ENCODE assay signal across 15 cellular contexts in the genomic region with DNA sequence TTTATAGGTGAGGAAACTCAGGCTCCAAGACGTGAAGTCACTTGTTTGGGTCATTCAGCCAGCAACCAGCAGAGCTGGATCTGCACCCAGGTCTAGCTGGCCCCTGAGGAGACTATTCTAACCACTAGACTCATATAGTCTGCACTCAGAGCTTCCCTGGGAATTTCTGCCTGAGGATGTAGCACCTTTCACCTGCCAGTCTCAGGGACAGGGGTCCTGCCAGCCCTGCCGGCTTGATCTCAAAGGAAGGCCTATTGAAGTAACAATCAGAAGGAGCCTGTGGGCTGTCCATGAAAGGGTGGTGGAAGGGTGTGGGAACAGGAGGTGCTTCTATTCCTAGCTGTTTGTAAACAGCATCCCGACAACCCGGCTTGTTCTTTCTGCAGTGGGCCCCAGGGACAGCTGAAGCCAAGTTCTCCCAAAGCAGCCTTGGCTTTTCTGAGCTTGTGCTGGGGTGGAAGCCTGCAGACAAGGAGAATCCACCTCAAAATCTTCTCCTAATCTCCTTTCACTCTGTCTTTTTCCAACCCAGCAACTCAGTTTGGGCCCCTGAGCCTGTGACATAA. TPM values are rescaled to one million over a fixed set of nuclear protein-coding genes. Genes with fewer than 3 reads are reported as not detected.
DNase-seq lines count a peak whose midpoint lies in the region; ATAC-seq and TF ChIP-seq lines count a peak whose summit lies in the region.
"Had no signal": no experiment of that assay in that cellular context is flagged by ENCODE, and none has a peak within 500 bp of the region (broad histone marks: within the 10 kb centered on the region; RNA-seq: fewer than 3 reads in every experiment).

No MANE protein-coding gene starts in this region.

- ATAC-seq in sciatic nerve (peak; percentile 31), HG02885 (IDR thresholded peaks at IDR 0.05; ENCODE audit: poor library complexity, unreplicated experiment) (no peak)
- ATAC-seq: A549; stimulated activated effector memory CD8-positive, alpha-beta T cell treated with anti-CD3 and anti-CD28 coated beads, Interleukin-12 subunit alpha, Interleukin-12 subunit beta, amount 100 ng/mL, for 72 hours had no signal

- 68 to 77% methylated on average over 4 of the region's 4 CpGs for WGBS in endodermal cell (ENCODE audit: insufficient coverage in 1 of 2, insufficient read length in 1 of 2), 2 experiments

- H3K4me1 Mint-ChIP-seq in chondrocyte (ENCODE audit: low read depth) (peaks cover 65% of the 10 kb centered on the region), endodermal cell (peaks cover 19% of the 10 kb centered on the region)
- H3K4me1 Mint-ChIP-seq: stimulated activated effector memory CD8-positive, alpha-beta T cell treated with anti-CD3 and anti-CD28 coated beads, Interleukin-12 subunit alpha, Interleukin-12 subunit beta, amount 100 ng/mL, for 72 hours had no signal

- peaks cover 13% of the 10 kb centered on the region for H3K27me3 ChIP-seq in endodermal cell (ENCODE audit: control insufficient read depth, insufficient read depth, low read length, poor library complexity, severe bottlenecking)

- no peak overlapping the region for H3K4me3 ChIP-seq in endodermal cell (ENCODE audit: low read length)
- H3K4me3 ChIP-seq: A549, lung had no signal

- H3K36me3 ChIP-seq in endodermal cell (ENCODE audit: control insufficient read depth, insufficient read depth, low read length), result no peaks in the 10 kb centered on the region

- no peaks in the 10 kb centered on the region for H3K9me3 ChIP-seq in endodermal cell (ENCODE audit: control insufficient read depth, low read length)
- H3K9me3 ChIP-seq: A549 had no signal

- TF ChIP-seq CTCF in chondrocyte (IDR thresholded peaks at IDR 0.05) (no peak), endodermal cell (conservative IDR thresholded peaks at IDR 0.05) (no peak)

- no peaks in the 10 kb centered on the region for H3K4me1 ChIP-seq in endodermal cell (ENCODE audit: control insufficient read depth, insufficient read depth, low read length)

- H3K27ac Mint-ChIP-seq in chondrocyte (ENCODE audit: unreplicated experiment) (peak overlapping the region; percentile 89), endodermal cell (no peak overlapping the region)
- H3K27ac Mint-ChIP-seq: stimulated activated effector memory CD8-positive, alpha-beta T cell treated with anti-CD3 and anti-CD28 coated beads, Interleukin-12 subunit alpha, Interleukin-12 subunit beta, amount 100 ng/mL, for 72 hours had no signal

- H3K9ac ChIP-seq in endodermal cell (ENCODE audit: extremely low read depth, low read length, poor library complexity, severe bottlenecking), result no peak overlapping the region

- H3K36me3 Mint-ChIP-seq in chondrocyte (ENCODE audit: low read depth) (peaks cover 4% of the 10 kb centered on the region), endodermal cell (ENCODE audit: low read depth) (no peaks in the 10 kb centered on the region)
- H3K36me3 Mint-ChIP-seq: stimulated activated effector memory CD8-positive, alpha-beta T cell treated with anti-CD3 and anti-CD28 coated beads, Interleukin-12 subunit alpha, Interleukin-12 subunit beta, amount 100 ng/mL, for 72 hours had no signal

- H3K4me3 Mint-ChIP-seq in chondrocyte (ENCODE audit: unreplicated experiment), result no peak overlapping the region
- H3K4me3 Mint-ChIP-seq in endodermal cell, result no peak overlapping the region
- H3K4me3 Mint-ChIP-seq: stimulated activated effector memory CD8-positive, alpha-beta T cell treated with anti-CD3 and anti-CD28 coated beads, Interleukin-12 subunit alpha, Interleukin-12 subunit beta, amount 100 ng/mL, for 72 hours had no signal

- H3K9me3 Mint-ChIP-seq in chondrocyte (ENCODE audit: low read depth) (no peaks in the 10 kb centered on the region), endodermal cell (no peaks in the 10 kb centered on the region)
- H3K9me3 Mint-ChIP-seq: stimulated activated effector memory CD8-positive, alpha-beta T cell treated with anti-CD3 and anti-CD28 coated beads, Interleukin-12 subunit alpha, Interleukin-12 subunit beta, amount 100 ng/mL, for 72 hours had no signal

- peak; percentile 67 for DNase-seq in ELF-1 (ENCODE audit: low read depth, low spot score)
- no peak for DNase-seq in chondrocyte (ENCODE audit: low spot score)
- peak; percentile 70 for DNase-seq in islet precursor cell
- DNase-seq in sciatic nerve (ENCODE audit: low spot score), result no peak
- DNase-seq in C1 segment of cervical spinal cord (lab: John Stamatoyannopoulos, UW), result no peak
- no peak for DNase-seq in endodermal cell
- no peak for DNase-seq in pons (ENCODE audit: low spot score)
- DNase-seq: activated naive CD4-positive, alpha-beta T cell treated with Interleukin-2 at 50 U/mL for 16 hours; caudate nucleus; NCI-H2081 treated with DMSO at 0.1 percent for 48 hours; stimulated activated CD4-positive, alpha-beta T cell treated with anti-CD3 and anti-CD28 coated beads, Interleukin-4, amount 100 ng/mL, for 24 hours had no signal

- intact Hi-C loops in sciatic nerve (cut with DNase I), result no loop called here

- H3K27ac ChIP-seq in endodermal cell (ENCODE audit: low read depth, low read length), result no peak overlapping the region
- H3K27ac ChIP-seq: A549 had no signal

- no peaks in the 10 kb centered on the region for H3K27me3 Mint-ChIP-seq in chondrocyte (ENCODE audit: low read depth)
- H3K27me3 Mint-ChIP-seq in endodermal cell (ENCODE audit: insufficient read depth), result peaks cover 8% of the 10 kb centered on the region

RNA-seq across cellular contexts. Expression of gene LMOD1, which starts 7.8 kb away (rescaled TPM):
- total RNA-seq in chondrocyte (17.7 to 83.6 TPM (median 80.5 TPM) in 3 replicates), sciatic nerve (41.6 TPM), endodermal cell (under 1 TPM; 0.31 to 0.60 TPM)
- polyA plus RNA-seq in endodermal cell (2013, experiment 1 of 2), result 1.5 TPM
- polyA plus RNA-seq in endodermal cell (2013, experiment 2 of 2), result 1.6 TPM
- polyA plus RNA-seq: A549 had no signal

RNA-seq across cellular contexts. Expression of gene TIMM17A, which starts 16.8 kb away (rescaled TPM):
- total RNA-seq in chondrocyte, result 62.5 to 69.6 TPM (median 68.5 TPM) in 3 replicates
- 28.7 TPM for total RNA-seq in sciatic nerve
- 10 to 100 TPM; 41.7 to 47.4 TPM for total RNA-seq in endodermal cell
- polyA plus RNA-seq in endodermal cell (2013, experiment 1 of 2), result 47.7 TPM
- 46.4 TPM for polyA plus RNA-seq in endodermal cell (2013, experiment 2 of 2)

RNA-seq across cellular contexts. Expression of gene RNPEP, which starts 43.9 kb away (rescaled TPM):
- 42.1 to 50.6 TPM (median 42.1 TPM) in 3 replicates for total RNA-seq in chondrocyte
- total RNA-seq in sciatic nerve, result 42.8 TPM
- 10 to 100 TPM; 46.6 to 73.5 TPM for total RNA-seq in endodermal cell
- polyA plus RNA-seq in endodermal cell (2013, experiment 1 of 2), result 46.5 TPM
- 49.5 TPM for polyA plus RNA-seq in endodermal cell (2013, experiment 2 of 2)

RNA-seq across cellular contexts. Expression of gene SHISA4, which starts 49.8 kb away (rescaled TPM):
- total RNA-seq in chondrocyte (29.7 to 39.1 TPM (median 37.7 TPM) in 3 replicates), sciatic nerve (37.7 TPM), endodermal cell (1 to 10 TPM; 5.8 to 7.3 TPM)
- polyA plus RNA-seq in endodermal cell (2013, experiment 1 of 2), result 12.7 TPM
- 11.1 TPM for polyA plus RNA-seq in endodermal cell (2013, experiment 2 of 2)

Comparison
In these comparisons a context has a peak if more than half of its experiments do, and no peak if none do; other contexts are left out.
1. DNase-seq: peak in ELF-1 (single experiment) and islet precursor cell (single experiment); none in chondrocyte (single experiment), sciatic nerve (single experiment), C1 segment of cervical spinal cord (0 of 14), endodermal cell (single experiment) and pons (single experiment).
2. RNA of gene LMOD1, which starts 7.8 kb away (total RNA-seq): 17.7 to 83.6 TPM in chondrocyte and 41.6 TPM in sciatic nerve (single experiment); 0.31 to 0.60 TPM in endodermal cell; every median in the first group is over 10 times any median in the second.